1 cellular context compared by ENCODE assay signal in genomic region chr1:91884459-91885290, GRCh38.
TF ChIP-seq lines count a peak whose summit lies in the region.

No MANE protein-coding gene starts in this region.

TF ChIP-seq in GM12878, 131 proteins besides CTCF, POLR2A, EP300 and RAD21 (continued from another document):
- TF ChIP-seq, protein P1, sequence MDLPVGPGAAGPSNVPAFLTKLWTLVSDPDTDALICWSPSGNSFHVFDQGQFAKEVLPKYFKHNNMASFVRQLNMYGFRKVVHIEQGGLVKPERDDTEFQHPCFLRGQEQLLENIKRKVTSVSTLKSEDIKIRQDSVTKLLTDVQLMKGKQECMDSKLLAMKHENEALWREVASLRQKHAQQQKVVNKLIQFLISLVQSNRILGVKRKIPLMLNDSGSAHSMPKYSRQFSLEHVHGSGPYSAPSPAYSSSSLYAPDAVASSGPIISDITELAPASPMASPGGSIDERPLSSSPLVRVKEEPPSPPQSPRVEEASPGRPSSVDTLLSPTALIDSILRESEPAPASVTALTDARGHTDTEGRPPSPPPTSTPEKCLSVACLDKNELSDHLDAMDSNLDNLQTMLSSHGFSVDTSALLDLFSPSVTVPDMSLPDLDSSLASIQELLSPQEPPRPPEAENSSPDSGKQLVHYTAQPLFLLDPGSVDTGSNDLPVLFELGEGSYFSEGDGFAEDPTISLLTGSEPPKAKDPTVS (IDR thresholded peaks at IDR 0.05; ENCODE audit: low read depth, low read length) = no peak
- no peak for TF ChIP-seq ASH2L (IDR thresholded peaks at IDR 0.05; ENCODE audit: borderline replicate concordance, low read depth)
- TF ChIP-seq NFXL1 (IDR thresholded peaks at IDR 0.05; ENCODE audit: borderline replicate concordance) = no peak
TF ChIP-seq in GM12878: peak in this region for 0.
